11 cellular contexts compared by ENCODE assay signal in the genomic region with DNA sequence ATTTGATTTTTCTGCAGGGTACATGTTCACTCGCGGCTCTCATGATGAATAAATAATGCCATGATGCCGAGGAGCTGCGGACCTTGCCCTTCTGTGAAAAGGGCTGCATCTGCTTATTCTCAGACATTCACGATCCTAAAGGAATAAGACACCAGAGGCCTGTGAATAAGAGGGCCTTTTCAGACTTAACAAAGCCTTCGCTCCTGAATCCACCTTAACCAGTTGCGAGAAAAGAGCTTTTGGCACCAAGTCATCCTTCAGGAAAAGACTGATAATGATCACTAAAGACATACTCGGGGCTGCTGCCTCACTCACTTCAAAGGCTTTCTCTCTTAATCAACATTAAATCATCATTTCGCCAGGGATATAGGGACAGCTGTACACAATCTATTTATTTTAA.
A peak's percentile ranks its signal among the peaks of the same experiment; 100 is the strongest.
DNase-seq lines count a peak whose midpoint lies in the region; ATAC-seq and TF ChIP-seq lines count a peak whose summit lies in the region.
"Had no signal": no experiment of that assay in that cellular context is flagged by ENCODE, and none has a peak within 500 bp of the region (broad histone marks: within the 10 kb centered on the region; RNA-seq: fewer than 3 reads in every experiment).

No MANE protein-coding gene starts in this region.

- H3K27me3 Mint-ChIP-seq in activated naive CD4-positive, alpha-beta T cell treated with anti-CD3 and anti-CD28 coated beads for 36 hours (ENCODE audit: low read depth): peaks cover 5% of the 10 kb centered on the region
- H3K27me3 Mint-ChIP-seq: stimulated activated naive CD8-positive, alpha-beta T cell treated with anti-CD3 and anti-CD28 coated beads, Interleukin-15, amount 100 ng/mL, for 72 hours had no signal

- H3K9ac ChIP-seq in GM23248 (peak overlapping the region; percentile 54), skeletal muscle tissue (ENCODE audit: low read depth in 1 of 3, low read length in 3 of 3) (peak overlapping the region in 1 of 3 donors; percentile 17)

- no peak overlapping the region for H3K4me3 Mint-ChIP-seq in activated naive CD4-positive, alpha-beta T cell treated with anti-CD3 and anti-CD28 coated beads for 36 hours
- H3K4me3 Mint-ChIP-seq: stimulated activated naive CD8-positive, alpha-beta T cell treated with anti-CD3 and anti-CD28 coated beads, Interleukin-15, amount 100 ng/mL, for 72 hours had no signal

- no peaks in the 10 kb centered on the region for H3K9me3 Mint-ChIP-seq in activated naive CD4-positive, alpha-beta T cell treated with anti-CD3 and anti-CD28 coated beads for 36 hours
- H3K9me3 Mint-ChIP-seq: stimulated activated naive CD8-positive, alpha-beta T cell treated with anti-CD3 and anti-CD28 coated beads, Interleukin-15, amount 100 ng/mL, for 72 hours had no signal

- H3K27ac Mint-ChIP-seq in activated naive CD4-positive, alpha-beta T cell treated with anti-CD3 and anti-CD28 coated beads for 36 hours: no peak overlapping the region
- H3K27ac Mint-ChIP-seq: stimulated activated naive CD8-positive, alpha-beta T cell treated with anti-CD3 and anti-CD28 coated beads, Interleukin-15, amount 100 ng/mL, for 72 hours had no signal

- no peaks in the 10 kb centered on the region for H3K4me1 Mint-ChIP-seq in activated naive CD4-positive, alpha-beta T cell treated with anti-CD3 and anti-CD28 coated beads for 36 hours (ENCODE audit: low read depth)
- H3K4me1 Mint-ChIP-seq: stimulated activated naive CD8-positive, alpha-beta T cell treated with anti-CD3 and anti-CD28 coated beads, Interleukin-15, amount 100 ng/mL, for 72 hours had no signal

- H3F3A ChIP-seq in GM23248 (ENCODE audit: insufficient read depth): no peaks in the 10 kb centered on the region

- no peaks in the 10 kb centered on the region for H3K36me3 Mint-ChIP-seq in activated naive CD4-positive, alpha-beta T cell treated with anti-CD3 and anti-CD28 coated beads for 36 hours (ENCODE audit: low read depth)

- H3K4me1 ChIP-seq in GM23248 (ENCODE audit: insufficient read depth) (peaks cover 23% of the 10 kb centered on the region; the same call in 1 of the 2 replicates), skeletal muscle tissue (ENCODE audit: control insufficient read depth in 3 of 3, insufficient read depth in 3 of 3, low read length in 3 of 3) (no peaks in the 10 kb centered on the region)
- H3K4me1 ChIP-seq: HAP-1 had no signal

- DNase-seq in GM23248 (peak; percentile 49), hepatic stellate cell (ENCODE audit: low spot score) (peak; percentile 5), left lobe of liver (ENCODE audit: low spot score) (no peak)
- DNase-seq in activated naive CD4-positive, alpha-beta T cell treated with anti-CD3 and anti-CD28 coated beads for 36 hours: no peak
- no peak for DNase-seq in stimulated activated CD4-positive, alpha-beta T cell treated with anti-CD3 and anti-CD28 coated beads, Interleukin-4, amount 100 ng/mL, for 24 hours
- DNase-seq: kidney glomerular epithelial cell; stimulated activated naive CD8-positive, alpha-beta T cell treated with anti-CD3 and anti-CD28 coated beads, Interleukin-15, amount 100 ng/mL, for 72 hours had no signal

- H3K27ac ChIP-seq in GM23248 (no peak overlapping the region), skeletal muscle tissue (ENCODE audit: low read depth, low read length) (no peak overlapping the region)

- in situ Hi-C loops in GM23248 (cut with MboI): no loop called here

- H3K79me2 ChIP-seq in GM23248 (ENCODE audit: insufficient read depth): no peaks in the 10 kb centered on the region

- ATAC-seq in SK-N-SH treated with all-trans-retinoic acid at 6 μM for 48 hours (peak; percentile 95), left lobe of liver (no peak), GM18907 (IDR thresholded peaks at IDR 0.05; ENCODE audit: unreplicated experiment) (no peak)
- ATAC-seq: stimulated activated naive CD8-positive, alpha-beta T cell treated with anti-CD3 and anti-CD28 coated beads, Interleukin-15, amount 100 ng/mL, for 72 hours had no signal

- WGBS in GM23248 (ENCODE audit: low coverage in 1 of 2, low lambda C conversion rate in 2 of 2, missing lambda C conversion rate in 2 of 2), 2 experiments: 2 to 5% methylated on average over 9 of the region's 9 CpGs

- H3K36me3 ChIP-seq in GM23248 (ENCODE audit: low read depth): no peaks in the 10 kb centered on the region
- H3K36me3 ChIP-seq in skeletal muscle tissue (ENCODE audit: control insufficient read depth in 3 of 3, insufficient read depth in 3 of 3, low read length in 3 of 3): no peaks in the 10 kb centered on the region
- H3K36me3 ChIP-seq: HAP-1 had no signal

- H3K9me3 ChIP-seq in GM23248 (ENCODE audit: low read depth) (no peaks in the 10 kb centered on the region), skeletal muscle tissue (ENCODE audit: control insufficient read depth in 3 of 3, low read length in 3 of 3) (no peaks in the 10 kb centered on the region)
- H3K9me3 ChIP-seq: HAP-1 had no signal

- intact Hi-C loops in activated naive CD4-positive, alpha-beta T cell treated with anti-CD3 and anti-CD28 coated beads for 36 hours (cut with micrococcal nuclease): no loop called here

- CTCF ChIA-PET in activated naive CD4-positive, alpha-beta T cell treated with anti-CD3 and anti-CD28 coated beads for 36 hours (lab: Charles Lee): no interaction called here

- H3K4me2 ChIP-seq in GM23248 (ENCODE audit: unreplicated experiment): peak overlapping the region; percentile 91

- H3K9me2 ChIP-seq in GM23248 (ENCODE audit: insufficient read depth): no peaks in the 10 kb centered on the region

- H3K27me3 ChIP-seq in GM23248 (replicated peaks; ENCODE audit: insufficient read depth) (no peaks in the 10 kb centered on the region), skeletal muscle tissue (ENCODE audit: control insufficient read depth in 3 of 3, insufficient read depth in 3 of 3, low read length in 3 of 3) (peaks cover 0 to 3% (median 0%) of the 10 kb centered on the region in 3 donors)

- peak overlapping the region; percentile 93 for H2AFZ ChIP-seq in GM23248

- no peaks in the 10 kb centered on the region for H4K20me1 ChIP-seq in GM23248 (ENCODE audit: insufficient read depth)

- H3K4me3 ChIP-seq in GM23248: peak overlapping the region; percentile 71
- H3K4me3 ChIP-seq in skeletal muscle tissue (ENCODE audit: low read length in 3 of 3): peak overlapping the region; percentile 15 to 36 (median 34)
- H3K4me3 ChIP-seq: HAP-1 had no signal

TF ChIP-seq in SK-N-SH treated with all-trans-retinoic acid at 6 μM for 48 hours, 23 proteins besides CTCF, POLR2A, EP300 and RAD21 (continues in another document):
- TF ChIP-seq, protein P1, sequence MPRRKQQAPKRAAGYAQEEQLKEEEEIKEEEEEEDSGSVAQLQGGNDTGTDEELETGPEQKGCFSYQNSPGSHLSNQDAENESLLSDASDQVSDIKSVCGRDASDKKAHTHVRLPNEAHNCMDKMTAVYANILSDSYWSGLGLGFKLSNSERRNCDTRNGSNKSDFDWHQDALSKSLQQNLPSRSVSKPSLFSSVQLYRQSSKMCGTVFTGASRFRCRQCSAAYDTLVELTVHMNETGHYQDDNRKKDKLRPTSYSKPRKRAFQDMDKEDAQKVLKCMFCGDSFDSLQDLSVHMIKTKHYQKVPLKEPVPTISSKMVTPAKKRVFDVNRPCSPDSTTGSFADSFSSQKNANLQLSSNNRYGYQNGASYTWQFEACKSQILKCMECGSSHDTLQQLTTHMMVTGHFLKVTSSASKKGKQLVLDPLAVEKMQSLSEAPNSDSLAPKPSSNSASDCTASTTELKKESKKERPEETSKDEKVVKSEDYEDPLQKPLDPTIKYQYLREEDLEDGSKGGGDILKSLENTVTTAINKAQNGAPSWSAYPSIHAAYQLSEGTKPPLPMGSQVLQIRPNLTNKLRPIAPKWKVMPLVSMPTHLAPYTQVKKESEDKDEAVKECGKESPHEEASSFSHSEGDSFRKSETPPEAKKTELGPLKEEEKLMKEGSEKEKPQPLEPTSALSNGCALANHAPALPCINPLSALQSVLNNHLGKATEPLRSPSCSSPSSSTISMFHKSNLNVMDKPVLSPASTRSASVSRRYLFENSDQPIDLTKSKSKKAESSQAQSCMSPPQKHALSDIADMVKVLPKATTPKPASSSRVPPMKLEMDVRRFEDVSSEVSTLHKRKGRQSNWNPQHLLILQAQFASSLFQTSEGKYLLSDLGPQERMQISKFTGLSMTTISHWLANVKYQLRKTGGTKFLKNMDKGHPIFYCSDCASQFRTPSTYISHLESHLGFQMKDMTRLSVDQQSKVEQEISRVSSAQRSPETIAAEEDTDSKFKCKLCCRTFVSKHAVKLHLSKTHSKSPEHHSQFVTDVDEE (CRISPR knock-in tag; IDR thresholded peaks at IDR 0.05): peak; percentile 90; the same call in 1 of the 2 replicates
- TF ChIP-seq ISL1 (CRISPR knock-in tag; IDR thresholded peaks at IDR 0.05) (peak; percentile 92), ZNF8 (CRISPR knock-in tag; IDR thresholded peaks at IDR 0.05) (peak; percentile 37; the same call in 1 of the 2 replicates), TOX (CRISPR knock-in tag; IDR thresholded peaks at IDR 0.05; ENCODE audit: borderline replicate concordance) (peak; percentile 56; the same call in 1 of the 2 replicates), OSR1 (CRISPR knock-in tag; IDR thresholded peaks at IDR 0.05) (no peak), RARB (CRISPR knock-in tag; IDR thresholded peaks at IDR 0.05) (no peak), ZNF70 (CRISPR knock-in tag; IDR thresholded peaks at IDR 0.05) (no peak)
- TF ChIP-seq, protein P2, sequence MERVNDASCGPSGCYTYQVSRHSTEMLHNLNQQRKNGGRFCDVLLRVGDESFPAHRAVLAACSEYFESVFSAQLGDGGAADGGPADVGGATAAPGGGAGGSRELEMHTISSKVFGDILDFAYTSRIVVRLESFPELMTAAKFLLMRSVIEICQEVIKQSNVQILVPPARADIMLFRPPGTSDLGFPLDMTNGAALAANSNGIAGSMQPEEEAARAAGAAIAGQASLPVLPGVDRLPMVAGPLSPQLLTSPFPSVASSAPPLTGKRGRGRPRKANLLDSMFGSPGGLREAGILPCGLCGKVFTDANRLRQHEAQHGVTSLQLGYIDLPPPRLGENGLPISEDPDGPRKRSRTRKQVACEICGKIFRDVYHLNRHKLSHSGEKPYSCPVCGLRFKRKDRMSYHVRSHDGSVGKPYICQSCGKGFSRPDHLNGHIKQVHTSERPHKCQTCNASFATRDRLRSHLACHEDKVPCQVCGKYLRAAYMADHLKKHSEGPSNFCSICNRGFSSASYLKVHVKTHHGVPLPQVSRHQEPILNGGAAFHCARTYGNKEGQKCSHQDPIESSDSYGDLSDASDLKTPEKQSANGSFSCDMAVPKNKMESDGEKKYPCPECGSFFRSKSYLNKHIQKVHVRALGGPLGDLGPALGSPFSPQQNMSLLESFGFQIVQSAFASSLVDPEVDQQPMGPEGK (CRISPR knock-in tag; IDR thresholded peaks at IDR 0.05; ENCODE audit: borderline replicate concordance): peak; percentile 59; the same call in 1 of the 2 replicates

Comparison
In these comparisons a context has a peak if more than half of its experiments do, and no peak if none do; other contexts are left out.
1. DNase-seq: peak in GM23248 (single experiment) and hepatic stellate cell (single experiment); none in left lobe of liver (single experiment), activated naive CD4-positive, alpha-beta T cell treated with anti-CD3 and anti-CD28 coated beads for 36 hours (single experiment) and stimulated activated CD4-positive, alpha-beta T cell treated with anti-CD3 and anti-CD28 coated beads, Interleukin-4, amount 100 ng/mL, for 24 hours (single experiment).